In the genomic region with DNA sequence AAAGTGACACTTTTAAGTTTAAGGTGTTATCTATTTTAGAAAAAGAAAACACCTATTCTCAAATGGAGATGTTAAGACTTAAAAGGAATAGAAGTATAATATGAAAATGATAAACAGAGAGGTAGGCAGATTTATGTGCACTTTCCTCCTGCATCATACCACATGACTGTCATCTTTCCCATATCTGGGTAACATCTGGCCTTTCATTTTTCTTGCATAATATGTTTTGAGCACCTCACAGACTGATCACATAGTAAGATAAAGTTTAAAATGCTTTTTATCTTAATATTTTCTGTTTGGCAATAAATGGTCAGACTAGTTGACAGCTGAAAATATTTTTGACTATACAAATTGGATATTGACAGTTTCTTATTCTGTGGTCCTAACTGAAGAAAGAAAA, we compare ENCODE assay signal across 23 cellular contexts.
"Had no signal": no experiment of that assay in that cellular context is flagged by ENCODE, and none has a peak within 500 bp of the region (broad histone marks: within the 10 kb centered on the region; RNA-seq: fewer than 3 reads in every experiment).

No MANE protein-coding gene starts in this region.

- H3K4me1 ChIP-seq: esophagus squamous epithelium, gastrocnemius medialis, heart right ventricle, left lung, lower lobe of right lung had no signal

- H3K9me3 ChIP-seq: esophagus squamous epithelium, gastrocnemius medialis, heart right ventricle, left lung, lower lobe of right lung, mucosa of descending colon had no signal

- DNase-seq: cortex of kidney; effector CD8-positive, alpha-beta T cell; effector memory CD8-positive, alpha-beta T cell; endodermal cell; erythroblast; esophagus squamous epithelium; foreskin fibroblast; foreskin melanocyte; gastrocnemius medialis; glutamatergic neuron; head of caudate nucleus; heart right ventricle; islet precursor cell; kidney; kidney glomerular epithelial cell; left lung; left ventricle myocardium superior; lower lobe of right lung; mesenchymal stem cell; mucosa of descending colon; naive B cell had no signal

- ATAC-seq: effector memory CD8-positive, alpha-beta T cell; esophagus mucosa; gastrocnemius medialis; heart right ventricle; left lung; left ventricle myocardium superior; lower lobe of right lung; mucosa of descending colon had no signal

- H3K4me3 ChIP-seq: esophagus squamous epithelium, gastrocnemius medialis, heart right ventricle, left lung, lower lobe of right lung, mucosa of descending colon had no signal

- H3K27ac ChIP-seq: epithelial cell of prostate, esophagus squamous epithelium, gastrocnemius medialis, heart right ventricle, left lung, lower lobe of right lung had no signal

- H3K27me3 ChIP-seq: esophagus squamous epithelium, gastrocnemius medialis, heart right ventricle, left lung had no signal

- H3K36me3 ChIP-seq: esophagus squamous epithelium, gastrocnemius medialis, heart right ventricle, left lung, lower lobe of right lung had no signal
